ENCODE assay signal across 10 cellular contexts in genomic region chr2:98912957-98913915, GRCh38. TPM values are rescaled to one million over a fixed set of nuclear protein-coding genes. Genes with fewer than 3 reads are reported as not detected.
DNase-seq lines count a peak whose midpoint lies in the region; ATAC-seq, FAIRE-seq and TF ChIP-seq lines count a peak whose summit lies in the region.
"Had no signal": no experiment of that assay in that cellular context is flagged by ENCODE, and none has a peak within 500 bp of the region (broad histone marks: within the 10 kb centered on the region; RNA-seq: fewer than 3 reads in every experiment).

No MANE protein-coding gene starts in this region.

- TF ChIP-seq CTCF in kidney (IDR thresholded peaks at IDR 0.05; ENCODE audit: borderline replicate concordance, extremely low read depth, insufficient read depth): no peak

- no peaks in the 10 kb centered on the region for H3K9me3 ChIP-seq in kidney (ENCODE audit: control insufficient read depth in 1 of 2, low read length in 2 of 2)

- DNase-seq in activated effector memory CD4-positive, alpha-beta T cell treated with anti-CD3 and anti-CD28 coated beads, Interleukin-2, amount 50 U/mL, for 16 hours: peak; percentile 54
- DNase-seq in activated effector memory CD4-positive, alpha-beta T cell treated with Interleukin-2 at 50 U/mL for 16 hours: no peak
- peak; percentile 34 for DNase-seq in amniotic epithelial cell (ENCODE audit: low read depth)
- peak; percentile 59 for DNase-seq in kidney
- DNase-seq in urothelium cell line (ENCODE audit: low spot score): peak; percentile 72
- DNase-seq in activated naive CD4-positive, alpha-beta T cell treated with anti-CD3 and anti-CD28 coated beads, Interleukin-2, amount 50 U/mL, for 72 hours (ENCODE audit: low spot score in 2 of 2): no peak
- DNase-seq in inferior parietal cortex (ENCODE audit: extremely low spot score): no peak

- H3K4me1 ChIP-seq in kidney (ENCODE audit: control insufficient read depth in 1 of 2, insufficient read depth in 1 of 2, low read depth in 1 of 2, low read length in 2 of 2): peaks cover 5 to 10% of the 10 kb centered on the region in 2 donors

- ATAC-seq in activated naive CD4-positive, alpha-beta T cell treated with anti-CD3 and anti-CD28 coated beads, Interleukin-2, amount 50 U/mL, for 72 hours: no peak
- ATAC-seq in HG03159 (IDR thresholded peaks at IDR 0.05; ENCODE audit: unreplicated experiment): no peak

- no peak overlapping the region for H3K27ac ChIP-seq in kidney (ENCODE audit: low read depth in 2 of 2, low read length in 2 of 2)
- H3K27ac ChIP-seq: C4-2B had no signal

- intact Hi-C loops in kidney (cut with DNase I): no loop called here

- H3K36me3 Mint-ChIP-seq in activated naive CD4-positive, alpha-beta T cell treated with anti-CD3 and anti-CD28 coated beads, Interleukin-2, amount 50 U/mL, for 72 hours: no peaks in the 10 kb centered on the region

- H3K36me3 ChIP-seq in kidney (ENCODE audit: control insufficient read depth in 1 of 2, insufficient read depth in 2 of 2, low read length in 2 of 2): no peaks in the 10 kb centered on the region

- H3K27ac Mint-ChIP-seq in activated naive CD4-positive, alpha-beta T cell treated with anti-CD3 and anti-CD28 coated beads, Interleukin-2, amount 50 U/mL, for 72 hours: peak overlapping the region in 1 of 2 donors; percentile 50
- H3K27ac Mint-ChIP-seq: activated T-helper 2 cell treated with anti-CD3 and anti-CD28 coated beads, Interferon-gamma antibody, Interleukin-2, Interleukin-4, amounts not matched to agents 10 μg/mL and 5 μg/mL and 100 μg/mL, durations not matched to agents 14 hours and 24 hours and 36 hours had no signal

- no peak for FAIRE-seq in kidney (lab: Jason Lieb, UNC)
- FAIRE-seq in urothelium cell line (lab: Jason Lieb, UNC): peak; percentile 83

- H3K9me3 Mint-ChIP-seq in activated naive CD4-positive, alpha-beta T cell treated with anti-CD3 and anti-CD28 coated beads, Interleukin-2, amount 50 U/mL, for 72 hours: no peaks in the 10 kb centered on the region
- H3K9me3 Mint-ChIP-seq: activated T-helper 2 cell treated with anti-CD3 and anti-CD28 coated beads, Interferon-gamma antibody, Interleukin-2, Interleukin-4, amounts not matched to agents 10 μg/mL and 5 μg/mL and 100 μg/mL, durations not matched to agents 14 hours and 24 hours and 36 hours had no signal

- H3K4me3 ChIP-seq in kidney (ENCODE audit: low read length in 2 of 2): no peak overlapping the region

- no peak overlapping the region for H3K9ac ChIP-seq in kidney (ENCODE audit: low read length in 2 of 2)

RNA-seq across cellular contexts. Expression of gene CRACDL, which starts 22.8 kb away (rescaled TPM):
- 14.8 TPM for total RNA-seq in kidney
- polyA plus RNA-seq in kidney (ENCODE audit: insufficient read depth, low read depth, low replicate concordance): 4.3 TPM
- total RNA-seq in activated naive CD4-positive, alpha-beta T cell treated with anti-CD3 and anti-CD28 coated beads, Interleukin-2, amount 50 U/mL, for 72 hours: under 1 TPM in 1 of 2 donors, not detected in 1; 0.12 TPM

Comparison
In these comparisons a context has a peak if more than half of its experiments do, and no peak if none do; other contexts are left out.
1. DNase-seq: peak in activated effector memory CD4-positive, alpha-beta T cell treated with anti-CD3 and anti-CD28 coated beads, Interleukin-2, amount 50 U/mL, for 16 hours (single experiment), amniotic epithelial cell (single experiment), kidney (single experiment) and urothelium cell line (single experiment); none in activated effector memory CD4-positive, alpha-beta T cell treated with Interleukin-2 at 50 U/mL for 16 hours (single experiment), activated naive CD4-positive, alpha-beta T cell treated with anti-CD3 and anti-CD28 coated beads, Interleukin-2, amount 50 U/mL, for 72 hours (0 of 2) and inferior parietal cortex (single experiment).
2. RNA of gene CRACDL, which starts 22.8 kb away (total RNA-seq): 14.8 TPM in kidney (single experiment); 0.12 TPM in activated naive CD4-positive, alpha-beta T cell treated with anti-CD3 and anti-CD28 coated beads, Interleukin-2, amount 50 U/mL, for 72 hours; every median in the first group is over 10 times any median in the second.